24 cellular contexts compared by ENCODE assay signal in genomic region chr3:148101061-148101460, GRCh38.
DNase-seq lines count a peak whose midpoint lies in the region; ATAC-seq and TF ChIP-seq lines count a peak whose summit lies in the region.
"Had no signal": no experiment of that assay in that cellular context is flagged by ENCODE, and none has a peak within 500 bp of the region (broad histone marks: within the 10 kb centered on the region; RNA-seq: fewer than 3 reads in every experiment).

No MANE protein-coding gene starts in this region.

- POLR2A ChIA-PET in AG04449 (lab: Yijun Ruan, JAX): no interaction called here
- POLR2A ChIA-PET in naive thymus-derived CD8-positive, alpha-beta T cell (lab: Charles Lee): no interaction called here

- H3K27ac Mint-ChIP-seq in naive thymus-derived CD8-positive, alpha-beta T cell: no peak overlapping the region
- H3K27ac Mint-ChIP-seq: activated B cell treated with CpG ODN at 0.5 μM for 24 hours; activated naive CD4-positive, alpha-beta T cell treated with anti-CD3 and anti-CD28 coated beads, Interleukin-2, amount 50 U/mL, for 72 hours; activated T-cell treated with anti-CD3 and anti-CD28 coated beads, Interleukin-2, amount 50 U/mL, for 72 hours; CD4-positive, alpha-beta memory T cell; T-helper 1 cell treated with Interleukin-12 subunit alpha and Interleukin-12 subunit beta and Interleukin-4 antibody, amounts not matched to agents 30 μg/mL and 1 μg/mL, for 36 hours had no signal

- no peaks in the 10 kb centered on the region for H3K27me3 Mint-ChIP-seq in naive thymus-derived CD8-positive, alpha-beta T cell
- H3K27me3 Mint-ChIP-seq: activated B cell treated with CpG ODN at 0.5 μM for 24 hours; CD4-positive, alpha-beta memory T cell had no signal

- in situ Hi-C loops in astrocyte of the spinal cord (cut with HindIII; ENCODE audit: low sequenced_read_pairs): no loop called here

- no peak overlapping the region for H3K4me3 Mint-ChIP-seq in naive thymus-derived CD8-positive, alpha-beta T cell
- H3K4me3 Mint-ChIP-seq: activated B cell treated with CpG ODN at 0.5 μM for 24 hours; activated T-cell treated with anti-CD3 and anti-CD28 coated beads, Interleukin-2, amount 50 U/mL, for 72 hours; CD4-positive, alpha-beta memory T cell; nephron; T-helper 1 cell treated with Interleukin-12 subunit alpha and Interleukin-12 subunit beta and Interleukin-4 antibody, amounts not matched to agents 30 μg/mL and 1 μg/mL, for 36 hours had no signal

- no peaks in the 10 kb centered on the region for H3K36me3 Mint-ChIP-seq in naive thymus-derived CD8-positive, alpha-beta T cell
- H3K36me3 Mint-ChIP-seq: activated naive CD4-positive, alpha-beta T cell treated with anti-CD3 and anti-CD28 coated beads, Interleukin-2, amount 50 U/mL, for 72 hours; CD4-positive, alpha-beta memory T cell had no signal

- CTCF ChIA-PET in AG04449 (lab: Yijun Ruan, JAX): no interaction called here

- no peaks in the 10 kb centered on the region for H3K4me1 Mint-ChIP-seq in naive thymus-derived CD8-positive, alpha-beta T cell
- H3K4me1 Mint-ChIP-seq: activated B cell treated with CpG ODN at 0.5 μM for 24 hours; CD4-positive, alpha-beta memory T cell had no signal

- TF ChIP-seq CTCF in AG04449 (IDR thresholded peaks at IDR 0.05; ENCODE audit: insufficient read depth, low read length, missing control alignments) (no peak), astrocyte of the spinal cord (IDR thresholded peaks at IDR 0.05; ENCODE audit: low read depth, low read length) (no peak)

- peak; percentile 12 for DNase-seq in AG04449 (ENCODE audit: low read depth, low spot score)
- peak; percentile 45 for DNase-seq in HCEC 1CT
- DNase-seq in astrocyte of the spinal cord (ENCODE audit: low read depth, low spot score): peak; percentile 62
- peak; percentile 17 for DNase-seq in kidney glomerular epithelial cell (lab: John Stamatoyannopoulos, UW)
- DNase-seq in SIG-M5 (lab: John Stamatoyannopoulos, UW): no peak
- DNase-seq in CD1c-positive myeloid dendritic cell (ENCODE audit: extremely low spot score): no peak
- no peak for DNase-seq in naive thymus-derived CD8-positive, alpha-beta T cell
- DNase-seq: activated B cell treated with CpG ODN at 0.5 μM for 24 hours; activated T-cell treated with anti-CD3 and anti-CD28 coated beads, Interleukin-2, amount 50 U/mL, for 72 hours; CD4-positive, alpha-beta memory T cell; DMS153; left cardiac atrium; mesendoderm; NCI-H524; stimulated activated CD4-positive, alpha-beta T cell treated with anti-CD3 and anti-CD28 coated beads, Interleukin-12 subunit alpha, Interleukin-12 subunit beta, amount 100 ng/mL, for 4 hours had no signal

- H3K9me3 Mint-ChIP-seq in naive thymus-derived CD8-positive, alpha-beta T cell: peaks cover 0 to 10% (median 3%) of the 10 kb centered on the region in 9 donors
- H3K9me3 Mint-ChIP-seq: nephron had no signal

- H3K4me3 ChIP-seq in AG04449 (ENCODE audit: low read depth, low read length) (no peak overlapping the region), astrocyte of the spinal cord (ENCODE audit: low read depth, low read length) (no peak overlapping the region)
- H3K4me3 ChIP-seq: A549, K562, suprapubic skin, vagina had no signal

- no peak for ATAC-seq in HG03457 (IDR thresholded peaks at IDR 0.05; ENCODE audit: unreplicated experiment)
- ATAC-seq in naive thymus-derived CD8-positive, alpha-beta T cell: no peak
- ATAC-seq: A549; activated naive CD4-positive, alpha-beta T cell treated with anti-CD3 and anti-CD28 coated beads, Interleukin-2, amount 50 U/mL, for 72 hours; activated T-cell treated with anti-CD3 and anti-CD28 coated beads, Interleukin-2, amount 50 U/mL, for 72 hours; K562; left cardiac atrium; Right ventricle myocardium inferior had no signal

Comparison
In these comparisons a context has a peak if more than half of its experiments do, and no peak if none do; other contexts are left out.
1. DNase-seq: peak in AG04449 (single experiment), HCEC 1CT (single experiment), astrocyte of the spinal cord (single experiment) and kidney glomerular epithelial cell (single experiment); none in SIG-M5 (single experiment), CD1c-positive myeloid dendritic cell (single experiment) and naive thymus-derived CD8-positive, alpha-beta T cell (0 of 10).